ENCODE assay signal across 13 cellular contexts in genomic region chr6:110101885-110102284, GRCh38.
A peak's percentile ranks its signal among the peaks of the same experiment; 100 is the strongest.
DNase-seq lines count a peak whose midpoint lies in the region; ATAC-seq lines count a peak whose summit lies in the region.
"Had no signal": no experiment of that assay in that cellular context is flagged by ENCODE, and none has a peak within 500 bp of the region (broad histone marks: within the 10 kb centered on the region; RNA-seq: fewer than 3 reads in every experiment).

No MANE protein-coding gene starts in this region.

- H3K27me3 ChIP-seq in mesendoderm (ENCODE audit: insufficient read depth, low read length, poor library complexity) = no peaks in the 10 kb centered on the region
- H3K27me3 ChIP-seq: tibial nerve had no signal

- peaks cover 2% of the 10 kb centered on the region for H3K4me1 ChIP-seq in mesendoderm (ENCODE audit: control insufficient read depth, low read depth, low read length)

- H3K4me2 ChIP-seq in mesendoderm (ENCODE audit: low read length) = no peak overlapping the region

- peak in 2 of 3 experiments; percentile 12 to 45 for DNase-seq in NCI-H1417 (lab: John Stamatoyannopoulos, UW)
- DNase-seq in NCI-H1417 treated with DMSO at 0.1 percent for 48 hours (lab: John Stamatoyannopoulos, UW) = no peak
- peak; percentile 27 for DNase-seq in RPMI8226
- DNase-seq in mesendoderm = no peak
- DNase-seq in NCI-H774 (lab: John Stamatoyannopoulos, UW) = no peak
- DNase-seq: activated CD8-positive, alpha-beta memory T cell treated with anti-CD3 and anti-CD28 coated beads, Interleukin-2, amount 50 U/mL, for 4 hours; cerebellar nuclear complex; hypothalamus had no signal

- no peaks in the 10 kb centered on the region for H3K79me1 ChIP-seq in mesendoderm (ENCODE audit: low read length)

- no peak overlapping the region for H4K5ac ChIP-seq in mesendoderm (ENCODE audit: low read length)

- no peak overlapping the region for H3K4me3 Mint-ChIP-seq in stimulated activated memory B cell treated with anti-CD40 and anti-IgM and Interleukin-4, amounts not matched to agents 10 μg/mL and 1 μg/mL and 100 μg/mL, for 72 hours

- no peak overlapping the region for H3K9ac ChIP-seq in mesendoderm (ENCODE audit: low read length)

- no peak overlapping the region for H3K56ac ChIP-seq in mesendoderm (ENCODE audit: low read length)

- no peak overlapping the region for H2AK5ac ChIP-seq in mesendoderm (ENCODE audit: low read length)

- WGBS in mesendoderm (ENCODE audit: extremely low coverage, insufficient coverage, low lambda C conversion rate) = no CpG with 5 or more reads among the region's 1 CpG

- H3K4me1 Mint-ChIP-seq in stimulated activated memory B cell treated with anti-CD40 and anti-IgM and Interleukin-4, amounts not matched to agents 10 μg/mL and 1 μg/mL and 100 μg/mL, for 72 hours = peaks cover 11% of the 10 kb centered on the region

- H2BK120ac ChIP-seq in mesendoderm (ENCODE audit: low read depth, low read length) = no peak overlapping the region

- H3K27ac ChIP-seq in mesendoderm (ENCODE audit: low read depth, low read length) = no peak overlapping the region
- H3K27ac ChIP-seq: tibial nerve had no signal

- H3K79me2 ChIP-seq in mesendoderm (ENCODE audit: control insufficient read depth, insufficient read depth, low read length) = no peaks in the 10 kb centered on the region

- H2BK15ac ChIP-seq in mesendoderm (replicated peaks; ENCODE audit: low read depth) = no peak overlapping the region

- ATAC-seq in HG02870 (IDR thresholded peaks at IDR 0.05; ENCODE audit: unreplicated experiment) = peak; percentile 74
- peak; percentile 73 for ATAC-seq in stimulated activated memory B cell treated with anti-CD40 and anti-IgM and Interleukin-4, amounts not matched to agents 10 μg/mL and 1 μg/mL and 100 μg/mL, for 72 hours
- no peak for ATAC-seq in GM21723 (IDR thresholded peaks at IDR 0.05; ENCODE audit: unreplicated experiment)
- ATAC-seq: Right ventricle myocardium inferior had no signal

- H3K36me3 Mint-ChIP-seq in stimulated activated memory B cell treated with anti-CD40 and anti-IgM and Interleukin-4, amounts not matched to agents 10 μg/mL and 1 μg/mL and 100 μg/mL, for 72 hours = peaks cover 26% of the 10 kb centered on the region

- peaks cover 2% of the 10 kb centered on the region for H3K36me3 ChIP-seq in mesendoderm (ENCODE audit: control insufficient read depth, insufficient read depth, low read length)

- H3K27me3 Mint-ChIP-seq in stimulated activated memory B cell treated with anti-CD40 and anti-IgM and Interleukin-4, amounts not matched to agents 10 μg/mL and 1 μg/mL and 100 μg/mL, for 72 hours = no peaks in the 10 kb centered on the region

- H3K27ac Mint-ChIP-seq in stimulated activated memory B cell treated with anti-CD40 and anti-IgM and Interleukin-4, amounts not matched to agents 10 μg/mL and 1 μg/mL and 100 μg/mL, for 72 hours = peak overlapping the region; percentile 7

- no peak overlapping the region for H3K4me3 ChIP-seq in mesendoderm (ENCODE audit: low read length)
- H3K4me3 ChIP-seq: tibial nerve had no signal

- no peak overlapping the region for H3K23ac ChIP-seq in mesendoderm (ENCODE audit: low read length)

- H3K9me3 Mint-ChIP-seq in stimulated activated memory B cell treated with anti-CD40 and anti-IgM and Interleukin-4, amounts not matched to agents 10 μg/mL and 1 μg/mL and 100 μg/mL, for 72 hours = no peaks in the 10 kb centered on the region

- no peak overlapping the region for H2BK5ac ChIP-seq in mesendoderm (ENCODE audit: low read length)

- no peak overlapping the region for H4K8ac ChIP-seq in mesendoderm (ENCODE audit: low read depth, low read length)

- no peak overlapping the region for H3K4ac ChIP-seq in mesendoderm (ENCODE audit: low read depth, low read length)

- H3K18ac ChIP-seq in mesendoderm (ENCODE audit: low read length) = no peak overlapping the region

Comparison
In these comparisons a context has a peak if more than half of its experiments do, and no peak if none do; other contexts are left out.
1. DNase-seq: peak in NCI-H1417 (2 of 3) and RPMI8226 (single experiment); none in NCI-H1417 treated with DMSO at 0.1 percent for 48 hours (single experiment), mesendoderm (single experiment) and NCI-H774 (single experiment).